Comparison of ENCODE assay signal across 9 cellular contexts in the genomic region with DNA sequence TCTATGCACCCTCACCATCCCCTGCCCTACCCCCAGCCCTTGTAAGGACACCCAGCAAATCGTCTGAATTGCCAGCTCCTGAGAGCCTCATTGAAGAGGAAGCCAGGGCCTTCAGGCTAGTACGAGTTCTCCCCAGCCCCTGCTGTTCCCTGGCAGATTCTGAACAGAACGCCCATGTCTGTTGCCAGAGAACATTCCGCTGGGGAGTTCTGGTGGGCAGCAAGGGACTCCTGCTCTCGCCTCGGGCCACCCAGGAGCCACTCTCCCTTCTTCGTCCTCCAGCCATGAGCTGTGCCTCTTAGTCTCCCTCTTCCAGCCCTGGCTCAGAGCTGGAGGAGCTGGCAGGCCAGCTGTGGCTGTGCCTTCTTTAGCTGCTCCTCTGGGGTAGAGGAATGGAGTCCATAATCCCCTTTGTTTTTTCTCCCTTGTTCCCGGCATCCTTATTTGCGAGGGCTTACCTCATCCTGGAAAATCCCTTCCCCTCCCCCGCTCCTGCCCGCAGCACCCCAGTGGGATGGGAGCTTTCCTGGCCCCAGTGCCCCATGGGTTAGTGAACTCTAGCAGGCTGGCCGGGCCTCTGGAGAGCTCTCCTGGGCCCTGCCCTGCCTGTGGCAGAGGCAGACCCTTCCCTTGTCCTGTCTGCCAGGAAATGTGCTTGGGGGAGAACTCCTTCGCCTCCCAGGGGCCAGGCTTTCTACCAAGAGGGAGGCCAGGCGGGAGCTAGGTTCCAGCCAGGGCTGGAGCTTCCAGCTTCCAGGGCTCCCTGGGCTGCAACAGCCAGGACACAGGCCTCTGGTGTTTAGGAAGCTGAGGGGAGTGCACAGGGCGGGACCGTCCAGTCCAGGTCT. TPM values are rescaled to one million over a fixed set of nuclear protein-coding genes. Genes with fewer than 3 reads are reported as not detected.
DNase-seq lines count a peak whose midpoint lies in the region; ATAC-seq and TF ChIP-seq lines count a peak whose summit lies in the region.
"Had no signal": no experiment of that assay in that cellular context is flagged by ENCODE, and none has a peak within 500 bp of the region (broad histone marks: within the 10 kb centered on the region; RNA-seq: fewer than 3 reads in every experiment).

No MANE protein-coding gene starts in this region.

- H3K4me1 Mint-ChIP-seq in stimulated activated memory B cell treated with anti-CD40 and anti-IgM and Interleukin-4, amounts not matched to agents 10 μg/mL and 1 μg/mL and 100 μg/mL, for 72 hours = peaks cover 23% of the 10 kb centered on the region

- peaks cover 58% of the 10 kb centered on the region for H3K4me1 ChIP-seq in IMR-90 (ENCODE audit: control insufficient read depth, insufficient read depth, low read length)
- H3K4me1 ChIP-seq in left lung = peaks cover 33 to 64% of the 10 kb centered on the region in 2 donors
- H3K4me1 ChIP-seq in thyroid gland = peaks cover 20 to 56% of the 10 kb centered on the region in 2 donors

- 21% methylated on average over 3 of the region's 16 CpGs; no CpG with 5 or more reads in 1 of the 2 experiments for WGBS in IMR-90 (ENCODE audit: extremely low coverage in 2 of 2, insufficient read length in 1 of 2), 2 experiments
- 50 to 55% methylated on average over 12 to 15 of the region's 16 CpGs for WGBS in thyroid gland, 2 donors

- 0 out of 2 replicates have a peak overlapping the region, but pooled peaks have one; percentile 4 for H3K4me2 ChIP-seq in IMR-90 (ENCODE audit: low read depth, low read length)

- H3K4me3 ChIP-seq in IMR-90 (ENCODE audit: insufficient read depth, low read depth, low read length) (no peak overlapping the region), choroid plexus epithelial cell (ENCODE audit: low read depth, low read length) (no peak overlapping the region), left lung (no peak overlapping the region), thyroid gland (replicated peaks in 1 of 3) (no peak overlapping the region)

- peaks cover 51% of the 10 kb centered on the region for H3K9me1 ChIP-seq in IMR-90 (ENCODE audit: insufficient read depth, low read length)

- H3K9ac ChIP-seq in IMR-90 (ENCODE audit: low read depth, low read length) = peak overlapping the region; percentile 67

- H3K27ac ChIP-seq in IMR-90 (ENCODE audit: insufficient read depth, low read length) (peak overlapping the region; percentile 98), left lung (peak overlapping the region; percentile 76 to 89), thyroid gland (peak overlapping the region; percentile 61 to 79 (median 63))

- H3K9me3 ChIP-seq in IMR-90 (ENCODE audit: control insufficient read depth, insufficient read depth, low read length) = no peaks in the 10 kb centered on the region
- no peaks in the 10 kb centered on the region for H3K9me3 ChIP-seq in left lung
- H3K9me3 ChIP-seq in thyroid gland = no peaks in the 10 kb centered on the region

- no peaks in the 10 kb centered on the region for H3K27me3 ChIP-seq in IMR-90 (ENCODE audit: control insufficient read depth, insufficient read depth, low read length)
- H3K27me3 ChIP-seq in left lung = no peaks in the 10 kb centered on the region
- no peaks in the 10 kb centered on the region for H3K27me3 ChIP-seq in thyroid gland

- H3K79me1 ChIP-seq in IMR-90 (ENCODE audit: low read depth in 1 of 2, low read length in 2 of 2) = peaks cover 29 to 68% of the 10 kb centered on the region in 2 experiments

- H3K14ac ChIP-seq in IMR-90 (replicated peaks; ENCODE audit: low read depth, low read length) = peak overlapping the region; percentile 99

- TF ChIP-seq RAD21 in IMR-90 (IDR thresholded peaks at IDR 0.05; ENCODE audit: low read length) = no peak

- peak overlapping the region; percentile 93 for H3K56ac ChIP-seq in IMR-90 (ENCODE audit: extremely low read depth, insufficient read depth, low read length)

- H3K36me3 Mint-ChIP-seq in stimulated activated memory B cell treated with anti-CD40 and anti-IgM and Interleukin-4, amounts not matched to agents 10 μg/mL and 1 μg/mL and 100 μg/mL, for 72 hours = peaks cover 25% of the 10 kb centered on the region

- peaks cover 4% of the 10 kb centered on the region; the same call in 1 of the 2 replicates for H3K36me3 ChIP-seq in IMR-90 (ENCODE audit: control insufficient read depth, insufficient read depth, low read length)
- H3K36me3 ChIP-seq in left lung = peaks cover 0 to 12% of the 10 kb centered on the region in 2 donors
- no peaks in the 10 kb centered on the region for H3K36me3 ChIP-seq in thyroid gland

- H2BK15ac ChIP-seq in IMR-90 (ENCODE audit: low read depth, low read length) = peak overlapping the region; percentile 99; the same call in 2 of the 3 replicates

- H2BK20ac ChIP-seq in IMR-90 (ENCODE audit: low read depth, low read length) = peak overlapping the region; percentile 99

- H3K4me3 Mint-ChIP-seq in stimulated activated memory B cell treated with anti-CD40 and anti-IgM and Interleukin-4, amounts not matched to agents 10 μg/mL and 1 μg/mL and 100 μg/mL, for 72 hours = no peak overlapping the region
- H3K4me3 Mint-ChIP-seq: stimulated activated naive CD8-positive, alpha-beta T cell treated with anti-CD3 and anti-CD28 coated beads, Interleukin-15, Interleukin-2, amounts not matched to agents 100 ng/mL and 50 ng/mL, for 24 hours had no signal

- in situ Hi-C loops in IMR-90 (cut with MboI; ENCODE audit: low sequenced_read_pairs) = no loop called here

- H2BK120ac ChIP-seq in IMR-90 (ENCODE audit: low read depth, low read length) = peak overlapping the region; percentile 99

- H4K91ac ChIP-seq in IMR-90 (ENCODE audit: insufficient read depth, low read depth, low read length) = peak overlapping the region; percentile 100

- H4K20me1 ChIP-seq in IMR-90 (ENCODE audit: insufficient read depth, low read length) = no peaks in the 10 kb centered on the region

- intact Hi-C loops in IMR-90 (cut with micrococcal nuclease) = no loop called here
- intact Hi-C loops in left lung (cut with DNase I) = no loop called here
- intact Hi-C loops in thyroid gland (cut with DNase I) = no loop called here

- peak overlapping the region; percentile 87 for H2AFZ ChIP-seq in IMR-90 (replicated peaks; ENCODE audit: low read length, poor library complexity)

- H4K8ac ChIP-seq in IMR-90 (ENCODE audit: low read depth in 2 of 2, low read length in 2 of 2) = peak overlapping the region; percentile 97 to 100

- BruUV-seq in IMR-90 (replicated peaks; lab: Mats Ljungman, UMichigan) = no TSS peak

- H2BK5ac ChIP-seq in IMR-90 (ENCODE audit: low read depth, low read length, poor library complexity, severe bottlenecking) = peak overlapping the region; percentile 100

- no peaks in the 10 kb centered on the region for H3K27me3 Mint-ChIP-seq in stimulated activated memory B cell treated with anti-CD40 and anti-IgM and Interleukin-4, amounts not matched to agents 10 μg/mL and 1 μg/mL and 100 μg/mL, for 72 hours
- H3K27me3 Mint-ChIP-seq: stimulated activated naive CD8-positive, alpha-beta T cell treated with anti-CD3 and anti-CD28 coated beads, Interleukin-15, Interleukin-2, amounts not matched to agents 100 ng/mL and 50 ng/mL, for 24 hours had no signal

- TF ChIP-seq CTCF in IMR-90 (conservative IDR thresholded peaks at IDR 0.05; ENCODE audit: low read depth, low read length) (no peak), choroid plexus epithelial cell (conservative IDR thresholded peaks at IDR 0.05; ENCODE audit: low read depth, low read length) (no peak), left lung (IDR thresholded peaks at IDR 0.05) (no peak), thyroid gland (IDR thresholded peaks at IDR 0.05) (no peak)

- H2AK5ac ChIP-seq in IMR-90 (ENCODE audit: low read depth, low read length) = peak overlapping the region; percentile 99

- peak overlapping the region; percentile 99 for H2AK9ac ChIP-seq in IMR-90 (replicated peaks; ENCODE audit: low read depth, low read length, poor library complexity)

- dilution Hi-C loops in IMR-90 (cut with HindIII; ENCODE audit: low sequenced_read_pairs, unreplicated experiment) = no loop called here

- H3K9me3 Mint-ChIP-seq in stimulated activated memory B cell treated with anti-CD40 and anti-IgM and Interleukin-4, amounts not matched to agents 10 μg/mL and 1 μg/mL and 100 μg/mL, for 72 hours = no peaks in the 10 kb centered on the region
- H3K9me3 Mint-ChIP-seq: stimulated activated naive CD8-positive, alpha-beta T cell treated with anti-CD3 and anti-CD28 coated beads, Interleukin-15, Interleukin-2, amounts not matched to agents 100 ng/mL and 50 ng/mL, for 24 hours had no signal

- ATAC-seq in IMR-90 (ENCODE audit: low read depth) = peak; percentile 33
- peak; percentile 79 for ATAC-seq in left lung
- no peak for ATAC-seq in stimulated activated memory B cell treated with anti-CD40 and anti-IgM and Interleukin-4, amounts not matched to agents 10 μg/mL and 1 μg/mL and 100 μg/mL, for 72 hours

- TF ChIP-seq POLR2A in IMR-90 (IDR thresholded peaks at IDR 0.05; ENCODE audit: low read depth, low read length) (peak; percentile 41; the same call in 1 of the 2 replicates), thyroid gland (IDR thresholded peaks at IDR 0.05) (no peak)

- peak overlapping the region; percentile 97 for H3K23ac ChIP-seq in IMR-90 (ENCODE audit: low read depth, low read length)

- CTCF ChIA-PET in IMR-90 (lab: Yijun Ruan, JAX) = interaction anchor here (0.8 kb wide), 1 partner anchor 123 kb away, joined by 5 read pairs; the partner anchor contains the start of gene SUFU

- peak overlapping the region; percentile 97 for H4K5ac ChIP-seq in IMR-90 (ENCODE audit: low read depth, low read length)

- H3K4ac ChIP-seq in IMR-90 (ENCODE audit: low read depth, low read length) = peak overlapping the region; percentile 98

- H3K18ac ChIP-seq in IMR-90 (ENCODE audit: low read depth, low read length) = peak overlapping the region; percentile 95

- DNase-seq in IMR-90 = peak; percentile 78
- DNase-seq in choroid plexus epithelial cell (ENCODE audit: low read depth) = peak; percentile 67
- peak; percentile 69 to 78 for DNase-seq in left lung
- peak; percentile 33 to 45 for DNase-seq in thyroid gland
- DNase-seq in NOMO-1 treated with dmso at 0.1 percent for 144 hours (lab: John Stamatoyannopoulos, UW; ENCODE audit: unreplicated experiment) = no peak
- DNase-seq in activated CD8-positive, alpha-beta memory T cell treated with anti-CD3 and anti-CD28 coated beads, Interleukin-2, amount 50 U/mL, for 4 hours = no peak
- DNase-seq in cerebellar nuclear complex (lab: John Stamatoyannopoulos, UW) = no peak

- POLR2A ChIA-PET in IMR-90 (lab: Charles Lee; ENCODE audit: unreplicated experiment) = interaction anchor here (1.0 kb wide), 1 partner anchor 15 kb away, joined by 3 read pairs; no protein-coding TSS in a partner anchor

- H3K27ac Mint-ChIP-seq in stimulated activated memory B cell treated with anti-CD40 and anti-IgM and Interleukin-4, amounts not matched to agents 10 μg/mL and 1 μg/mL and 100 μg/mL, for 72 hours = no peak overlapping the region
- H3K27ac Mint-ChIP-seq: stimulated activated naive CD8-positive, alpha-beta T cell treated with anti-CD3 and anti-CD28 coated beads, Interleukin-15, Interleukin-2, amounts not matched to agents 100 ng/mL and 50 ng/mL, for 24 hours had no signal

RNA-seq across cellular contexts. Expression of gene TRIM8, which starts 16.6 kb away (rescaled TPM):
- 25.5 and 30.0 TPM in 2 replicates for total RNA-seq in IMR-90 (2012; rRNA removed)
- 124 and 126 TPM in 2 replicates for polyA plus RNA-seq in IMR-90 (2012; rRNA removed)
- polyA plus RNA-seq in IMR-90 (2012; cell fraction: cytosol; rRNA removed) = 102 and 174 TPM in 2 replicates
- 82.9 and 135 TPM in 2 replicates for polyA plus RNA-seq in IMR-90 (2012; cell fraction: nucleus; rRNA removed; ENCODE audit: low replicate concordance)
- total RNA-seq in left lung = 100 to 1,000 TPM; 123 to 180 TPM
- total RNA-seq in thyroid gland = 100 to 1,000 TPM; 138 to 187 (median 162) TPM

Comparison
In these comparisons a context has a peak if more than half of its experiments do, and no peak if none do; other contexts are left out.
1. DNase-seq: peak in IMR-90 (single experiment), choroid plexus epithelial cell (single experiment), left lung (2 of 2) and thyroid gland (2 of 2); none in NOMO-1 treated with dmso at 0.1 percent for 144 hours (single experiment), activated CD8-positive, alpha-beta memory T cell treated with anti-CD3 and anti-CD28 coated beads, Interleukin-2, amount 50 U/mL, for 4 hours (single experiment) and cerebellar nuclear complex (0 of 2).
2. Peak in every context shown above with its lines, with median percentiles within 50 percentile points of each other: H3K27ac ChIP-seq.